ENCODE assay signal across 8 cellular contexts in the genomic region with DNA sequence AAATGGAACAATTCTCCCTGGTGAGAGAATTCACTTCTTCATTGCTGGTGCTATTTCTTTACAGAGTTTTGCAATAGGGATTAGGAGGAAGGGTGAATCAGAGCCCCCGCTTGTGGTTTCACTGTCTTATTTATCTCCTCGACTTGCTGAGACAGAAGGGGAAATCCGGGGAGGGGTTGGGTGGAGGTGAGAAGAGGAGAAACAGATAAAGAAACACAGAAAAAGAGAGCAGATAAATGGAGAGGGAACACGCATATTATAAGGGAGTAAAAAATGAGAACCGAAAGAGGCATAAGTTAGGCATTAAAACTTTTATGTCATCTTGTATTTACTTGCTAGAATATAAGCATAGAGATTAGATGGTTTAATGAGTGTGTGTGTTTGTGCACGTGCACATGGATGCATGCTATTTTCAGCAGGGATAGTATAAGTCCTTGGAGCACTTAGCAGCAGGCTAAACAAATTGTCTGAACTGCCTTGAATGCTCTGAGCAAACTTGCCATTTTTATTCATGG.
DNase-seq lines count a peak whose midpoint lies in the region; ATAC-seq and TF ChIP-seq lines count a peak whose summit lies in the region.

No MANE protein-coding gene starts in this region.

- no peak for TF ChIP-seq CTCF in testis (IDR thresholded peaks at IDR 0.05)

- no peaks in the 10 kb centered on the region for H3K27me3 ChIP-seq in testis

- TF ChIP-seq POLR2A in testis (IDR thresholded peaks at IDR 0.05): no peak

- peaks cover 1% of the 10 kb centered on the region for H3K9me3 Mint-ChIP-seq in memory B cell

- no peak overlapping the region for H3K4me3 ChIP-seq in testis

- intact Hi-C loops in testis (cut with DNase I; ENCODE audit: low total_unique reads): no loop called here

- WGBS in testis, 2 donors: 69 to 75% methylated on average over 6 of the region's 6 CpGs

- peaks cover 17% of the 10 kb centered on the region for H3K4me1 Mint-ChIP-seq in memory B cell

- H3K27ac Mint-ChIP-seq in memory B cell: peak overlapping the region; percentile 4

- H3K36me3 ChIP-seq in testis (ENCODE audit: low read depth, missing control alignments): no peaks in the 10 kb centered on the region

- DNase-seq in NAMALWA (ENCODE audit: low spot score) (peak; percentile 34), memory B cell (ENCODE audit: low spot score in 2 of 2) (peak in 1 of 2 donors; percentile 9), NCI-H82 (lab: John Stamatoyannopoulos, UW) (no peak), testis (no peak), NCI-H2171 treated with DMSO at 0.1 percent for 48 hours (lab: John Stamatoyannopoulos, UW) (no peak)
- peak; percentile 61 for DNase-seq in activated CD8-positive, alpha-beta memory T cell treated with anti-CD3 and anti-CD28 coated beads, Interleukin-2, amount 50 U/mL, for 24 hours (ENCODE audit: extremely low read depth)

- H3K4me3 Mint-ChIP-seq in memory B cell: peak overlapping the region; percentile 43

- H3K36me3 Mint-ChIP-seq in memory B cell: peaks cover 2% of the 10 kb centered on the region

- no peaks in the 10 kb centered on the region for H3K4me1 ChIP-seq in testis

- no peak overlapping the region for H3K27ac ChIP-seq in testis

- peak; percentile 86 for ATAC-seq in GM21390 (IDR thresholded peaks at IDR 0.05; ENCODE audit: unreplicated experiment)
- peak; percentile 90 for ATAC-seq in memory B cell (ENCODE audit: low read depth)
- ATAC-seq in GM19455 (IDR thresholded peaks at IDR 0.05; ENCODE audit: unreplicated experiment): no peak

- peaks cover 1% of the 10 kb centered on the region for H3K27me3 Mint-ChIP-seq in memory B cell

- H3K9me3 ChIP-seq in testis: no peaks in the 10 kb centered on the region

Comparison
In these comparisons a context has a peak if more than half of its experiments do, and no peak if none do; other contexts are left out.
1. DNase-seq: peak in NAMALWA (single experiment) and activated CD8-positive, alpha-beta memory T cell treated with anti-CD3 and anti-CD28 coated beads, Interleukin-2, amount 50 U/mL, for 24 hours (single experiment); none in NCI-H82 (single experiment), testis (single experiment) and NCI-H2171 treated with DMSO at 0.1 percent for 48 hours (single experiment).